In the genomic region with DNA sequence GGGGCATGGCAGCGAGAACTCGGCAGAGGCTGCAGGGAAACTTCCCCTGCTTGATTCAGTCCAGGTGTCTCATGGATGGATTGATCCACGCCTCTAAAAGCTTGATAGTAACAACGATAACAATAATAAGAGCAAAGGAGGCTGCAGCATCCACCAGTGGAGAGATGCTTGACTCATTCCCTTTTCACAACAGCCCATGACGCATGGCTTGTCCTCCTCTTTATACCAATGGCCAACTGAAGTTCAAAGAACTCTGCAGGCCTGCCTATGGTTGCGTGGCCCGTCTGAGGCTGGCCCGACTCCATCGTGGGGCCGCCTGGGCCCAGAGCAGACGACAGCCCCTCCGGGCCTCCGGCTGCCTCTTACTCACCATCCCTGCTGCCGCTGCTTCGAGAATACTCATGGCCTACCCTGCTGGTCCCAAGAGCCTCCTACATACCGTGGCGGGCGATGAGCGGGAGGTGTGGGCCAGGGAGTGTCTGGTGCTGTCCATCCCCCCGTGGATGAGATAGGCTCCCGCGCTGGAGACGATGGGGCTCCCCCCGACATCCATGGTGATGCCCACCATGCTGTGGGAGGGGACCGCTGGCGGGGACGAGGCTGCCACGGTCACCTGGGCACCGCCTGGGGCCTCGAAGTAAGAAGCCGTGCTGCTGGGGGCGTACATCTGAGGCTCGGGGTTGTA, we compare ENCODE assay signal across 19 cellular contexts.
A peak's percentile ranks its signal among the peaks of the same experiment; 100 is the strongest.
DNase-seq lines count a peak whose midpoint lies in the region; ATAC-seq and TF ChIP-seq lines count a peak whose summit lies in the region.
"Had no signal": no experiment of that assay in that cellular context is flagged by ENCODE, and none has a peak within 500 bp of the region (broad histone marks: within the 10 kb centered on the region; RNA-seq: fewer than 3 reads in every experiment).

No MANE protein-coding gene starts in this region.

- H2AFZ ChIP-seq in OCI-LY3 (ENCODE audit: low read depth, low read length): peak overlapping the region; percentile 6; the same call in 1 of the 2 replicates

- H3K27ac ChIP-seq in OCI-LY3 (ENCODE audit: low read length) (peak overlapping the region; percentile 91), coronary artery (no peak overlapping the region)
- H3K27ac ChIP-seq: epithelial cell of prostate, heart left ventricle, HL-60, pancreas, thoracic aorta had no signal

- TF ChIP-seq CTCF in OCI-LY3 (IDR thresholded peaks at IDR 0.05; ENCODE audit: low read depth, low read length) (no peak), coronary artery (IDR thresholded peaks at IDR 0.05) (no peak)

- H3K4me3 Mint-ChIP-seq in activated T-cell treated with anti-CD3 and anti-CD28 coated beads, Interleukin-2, amount 50 U/mL, for 24 hours: no peak overlapping the region
- no peak overlapping the region for H3K4me3 Mint-ChIP-seq in activated T-cell treated with anti-CD3 and anti-CD28 coated beads, Interleukin-2, amount 50 U/mL, for 4 hours
- H3K4me3 Mint-ChIP-seq: CD8-positive, alpha-beta T cell had no signal

- peak overlapping the region; percentile 88 for H3K27ac Mint-ChIP-seq in activated T-cell treated with anti-CD3 and anti-CD28 coated beads, Interleukin-2, amount 50 U/mL, for 24 hours
- H3K27ac Mint-ChIP-seq: CD8-positive, alpha-beta T cell had no signal

- peak overlapping the region; percentile 37 for H3K9ac ChIP-seq in OCI-LY3 (ENCODE audit: low read length)

- H3K4me1 ChIP-seq in OCI-LY3 (ENCODE audit: low read length): peaks cover 45% of the 10 kb centered on the region
- H3K4me1 ChIP-seq: heart left ventricle, pancreas had no signal

- no peak for ATAC-seq in activated T-cell treated with anti-CD3 and anti-CD28 coated beads, Interleukin-2, amount 50 U/mL, for 4 hours
- ATAC-seq: CD8-positive, alpha-beta T cell; pancreas; SK-N-SH treated with all-trans-retinoic acid at 6 μM for 48 hours had no signal

- H3K36me3 ChIP-seq in OCI-LY3 (replicated peaks; ENCODE audit: low read depth, low read length): peaks cover 6% of the 10 kb centered on the region
- H3K36me3 ChIP-seq: pancreas had no signal

- H3K4me3 ChIP-seq in OCI-LY3 (ENCODE audit: low read length) (peak overlapping the region; percentile 35), coronary artery (no peak overlapping the region)
- H3K4me3 ChIP-seq: heart left ventricle, pancreas, thoracic aorta had no signal

- H3K36me3 Mint-ChIP-seq in activated T-cell treated with anti-CD3 and anti-CD28 coated beads, Interleukin-2, amount 50 U/mL, for 24 hours (ENCODE audit: low read depth): peaks cover 24% of the 10 kb centered on the region
- no peaks in the 10 kb centered on the region for H3K36me3 Mint-ChIP-seq in activated T-cell treated with anti-CD3 and anti-CD28 coated beads, Interleukin-2, amount 50 U/mL, for 4 hours (ENCODE audit: insufficient read depth)

- no peaks in the 10 kb centered on the region for H4K20me1 ChIP-seq in OCI-LY3 (ENCODE audit: insufficient read depth, low read length)

- H3K79me2 ChIP-seq in OCI-LY3 (ENCODE audit: low read length): no peaks in the 10 kb centered on the region

- H3K4me1 Mint-ChIP-seq in activated T-cell treated with anti-CD3 and anti-CD28 coated beads, Interleukin-2, amount 50 U/mL, for 24 hours (ENCODE audit: low read depth): peaks cover 18% of the 10 kb centered on the region
- H3K4me1 Mint-ChIP-seq in activated T-cell treated with anti-CD3 and anti-CD28 coated beads, Interleukin-2, amount 50 U/mL, for 4 hours (ENCODE audit: low read depth): peaks cover 4% of the 10 kb centered on the region

- no peaks in the 10 kb centered on the region for H3K27me3 ChIP-seq in OCI-LY3 (ENCODE audit: low read depth, low read length)
- H3K27me3 ChIP-seq: heart left ventricle, pancreas had no signal

- H3K27me3 Mint-ChIP-seq in activated T-cell treated with anti-CD3 and anti-CD28 coated beads, Interleukin-2, amount 50 U/mL, for 24 hours: no peaks in the 10 kb centered on the region
- H3K27me3 Mint-ChIP-seq in activated T-cell treated with anti-CD3 and anti-CD28 coated beads, Interleukin-2, amount 50 U/mL, for 4 hours (ENCODE audit: low read depth): no peaks in the 10 kb centered on the region

- H3K9me3 Mint-ChIP-seq in activated T-cell treated with anti-CD3 and anti-CD28 coated beads, Interleukin-2, amount 50 U/mL, for 24 hours: no peaks in the 10 kb centered on the region
- H3K9me3 Mint-ChIP-seq in activated T-cell treated with anti-CD3 and anti-CD28 coated beads, Interleukin-2, amount 50 U/mL, for 4 hours: no peaks in the 10 kb centered on the region
- H3K9me3 Mint-ChIP-seq: CD8-positive, alpha-beta T cell had no signal

- no peaks in the 10 kb centered on the region for H3K9me3 ChIP-seq in OCI-LY3 (ENCODE audit: insufficient read depth, low read length)
- H3K9me3 ChIP-seq: pancreas, thoracic aorta had no signal

- peak overlapping the region; percentile 61 for H3K4me2 ChIP-seq in OCI-LY3 (ENCODE audit: low read length)

- no peak for DNase-seq in activated T-cell treated with anti-CD3 and anti-CD28 coated beads, Interleukin-2, amount 50 U/mL, for 24 hours
- DNase-seq in activated T-cell treated with anti-CD3 and anti-CD28 coated beads, Interleukin-2, amount 50 U/mL, for 4 hours: no peak
- DNase-seq in coronary artery (ENCODE audit: low spot score): peak; percentile 55
- DNase-seq in stimulated activated CD8-positive, alpha-beta memory T cell treated with anti-CD3 and anti-CD28 coated beads, Interleukin-4, amount 100 ng/mL, for 48 hours: peak; percentile 22
- no peak for DNase-seq in activated effector memory CD4-positive, alpha-beta T cell treated with Interleukin-2 at 50 U/mL for 16 hours
- DNase-seq in GM19238 (ENCODE audit: insufficient read length, low spot score): no peak
- no peak for DNase-seq in HuH-7.5 (ENCODE audit: low spot score)
- DNase-seq: amniotic stem cell, kidney glomerular epithelial cell, NCI-H1417 treated with DMSO at 0.1 percent for 48 hours, OCI-M1, pancreas had no signal

Comparison
In these comparisons a context has a peak if more than half of its experiments do, and no peak if none do; other contexts are left out.
1. DNase-seq: peak in coronary artery (single experiment) and stimulated activated CD8-positive, alpha-beta memory T cell treated with anti-CD3 and anti-CD28 coated beads, Interleukin-4, amount 100 ng/mL, for 48 hours (single experiment); none in activated T-cell treated with anti-CD3 and anti-CD28 coated beads, Interleukin-2, amount 50 U/mL, for 24 hours (single experiment), activated T-cell treated with anti-CD3 and anti-CD28 coated beads, Interleukin-2, amount 50 U/mL, for 4 hours (single experiment), activated effector memory CD4-positive, alpha-beta T cell treated with Interleukin-2 at 50 U/mL for 16 hours (single experiment), GM19238 (single experiment) and HuH-7.5 (single experiment).